23 cellular contexts compared by ENCODE assay signal in the genomic region with DNA sequence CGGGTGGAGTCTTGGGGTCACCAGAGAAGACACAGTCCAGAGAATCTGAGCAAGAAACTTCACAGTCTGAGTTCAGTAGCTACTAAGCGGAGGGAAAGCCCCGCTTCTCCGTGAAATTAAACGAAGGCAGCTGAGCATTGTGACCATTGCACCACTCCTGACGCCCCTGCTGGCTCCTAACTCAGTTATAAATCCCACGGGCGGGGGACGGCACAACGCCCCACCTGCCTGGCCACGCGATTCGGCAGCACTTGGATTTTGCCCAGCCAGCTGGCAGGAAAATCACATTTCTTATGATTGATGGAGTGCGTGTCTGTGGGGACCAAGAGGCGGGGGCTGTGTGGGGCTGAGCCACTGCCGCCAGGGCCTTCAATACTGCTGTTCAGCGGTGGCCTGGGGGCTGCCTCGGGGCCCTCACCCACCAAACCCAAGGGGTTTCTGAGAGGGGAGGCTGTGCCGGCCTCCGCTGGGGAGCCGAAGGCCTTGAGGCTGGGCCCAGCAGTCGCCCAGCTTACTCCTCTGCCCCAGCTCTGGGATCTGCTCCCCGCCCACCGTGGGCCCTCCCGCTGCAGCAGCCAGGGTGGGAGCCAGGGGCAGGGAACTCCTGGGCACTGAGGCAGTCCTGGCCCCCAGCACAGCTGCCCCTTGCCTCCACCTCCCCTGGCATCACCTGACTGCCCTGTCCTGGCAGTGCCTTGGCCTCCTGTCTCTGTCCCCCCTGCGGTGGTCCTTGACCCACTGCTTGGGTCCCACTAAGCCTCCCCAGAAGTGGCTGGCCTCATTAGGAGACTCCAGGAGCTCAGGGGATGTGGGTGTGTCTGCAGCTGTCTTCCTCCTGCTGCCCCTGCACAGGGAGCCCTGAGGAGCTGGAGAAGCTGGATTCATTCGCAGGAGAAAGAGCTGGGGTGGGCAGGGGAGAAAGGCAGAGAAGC. TPM values are rescaled to one million over a fixed set of nuclear protein-coding genes. Genes with fewer than 3 reads are reported as not detected.
"Had no signal": no experiment of that assay in that cellular context is flagged by ENCODE, and none has a peak within 500 bp of the region (broad histone marks: within the 10 kb centered on the region; RNA-seq: fewer than 3 reads in every experiment).

No MANE protein-coding gene starts in this region.

- H3K4me3 ChIP-seq: lower lobe of right lung, prostate gland, skin epidermis, suprapubic skin, transverse colon, vagina had no signal

- DNase-seq: activated CD4-positive, alpha-beta memory T cell treated with anti-CD3 and anti-CD28 coated beads, Interleukin-2, amount 10 ng/mL, durations not matched to agents 7 days and 5 days; activated CD4-positive, alpha-beta T cell treated with anti-CD3 and anti-CD28 coated beads for 48 hours; activated CD4-positive, CD25-positive, alpha-beta regulatory T cell; activated CD8-positive, alpha-beta memory T cell treated with anti-CD3 and anti-CD28 coated beads, Interleukin-2, amount 10 ng/mL, durations not matched to agents 7 days and 5 days; activated naive CD4-positive, alpha-beta T cell; activated naive CD8-positive, alpha-beta T cell treated with anti-CD3 and anti-CD28 coated beads, Interleukin-2, amount 10 ng/mL, durations not matched to agents 7 days and 5 days; activated T-cell treated with anti-CD3 and anti-CD28 coated beads, Interleukin-2, amount 50 U/mL, for 1 hour; amygdala; dermis blood vessel endothelial cell; effector memory CD4-positive, alpha-beta T cell; immature natural killer cell; lower lobe of right lung; stimulated activated CD4-positive, alpha-beta T cell treated with anti-CD3 and anti-CD28 coated beads, Interleukin-15, amount 100 ng/mL, for 24 hours; stimulated activated CD4-positive, alpha-beta T cell treated with anti-CD3 and anti-CD28 coated beads, Interleukin-2, amount 100 ng/mL, for 48 hours; transverse colon had no signal

- H3K9me3 ChIP-seq: lower lobe of right lung, prostate gland, suprapubic skin, transverse colon, vagina had no signal

- H3K9me3 Mint-ChIP-seq: activated CD4-positive, alpha-beta memory T cell treated with anti-CD3 and anti-CD28 coated beads, Interleukin-2, amount 10 ng/mL, durations not matched to agents 7 days and 5 days; activated naive CD8-positive, alpha-beta T cell treated with anti-CD3 and anti-CD28 coated beads, Interleukin-2, amount 10 ng/mL, durations not matched to agents 7 days and 5 days; activated T-helper 17 cell treated with anti-CD3 and anti-CD28 coated beads, Interleukin-2, amount 50 U/mL, for 72 hours; immature natural killer cell; mesothelial cell of epicardium; natural killer cell treated with Interleukin-12 subunit alpha and Interleukin-12 subunit beta and Interleukin-15 and Interleukin-18, amount 100 ng/mL, for 72 hours; stimulated activated naive CD8-positive, alpha-beta T cell treated with anti-CD3 and anti-CD28 coated beads, Interleukin-15, Interleukin-2, amounts not matched to agents 100 ng/mL and 50 ng/mL, for 24 hours had no signal

- H3K4me3 Mint-ChIP-seq: activated CD4-positive, alpha-beta memory T cell treated with anti-CD3 and anti-CD28 coated beads, Interleukin-2, amount 10 ng/mL, durations not matched to agents 7 days and 5 days; activated CD8-positive, alpha-beta memory T cell treated with anti-CD3 and anti-CD28 coated beads, Interleukin-2, amount 10 ng/mL, durations not matched to agents 7 days and 5 days; activated naive CD8-positive, alpha-beta T cell treated with anti-CD3 and anti-CD28 coated beads, Interleukin-2, amount 10 ng/mL, durations not matched to agents 7 days and 5 days; activated T-helper 17 cell treated with anti-CD3 and anti-CD28 coated beads, Interleukin-2, amount 50 U/mL, for 72 hours; immature natural killer cell; mesothelial cell of epicardium; natural killer cell treated with Interleukin-12 subunit alpha and Interleukin-12 subunit beta and Interleukin-15 and Interleukin-18, amount 100 ng/mL, for 72 hours; stimulated activated naive CD8-positive, alpha-beta T cell treated with anti-CD3 and anti-CD28 coated beads, Interleukin-15, Interleukin-2, amounts not matched to agents 100 ng/mL and 50 ng/mL, for 24 hours had no signal

- H3K36me3 ChIP-seq: lower lobe of right lung, prostate gland, suprapubic skin, transverse colon, vagina had no signal

- H3K27ac Mint-ChIP-seq: activated CD4-positive, alpha-beta memory T cell treated with anti-CD3 and anti-CD28 coated beads, Interleukin-2, amount 10 ng/mL, durations not matched to agents 7 days and 5 days; activated CD8-positive, alpha-beta memory T cell treated with anti-CD3 and anti-CD28 coated beads, Interleukin-2, amount 10 ng/mL, durations not matched to agents 7 days and 5 days; activated T-helper 17 cell treated with anti-CD3 and anti-CD28 coated beads, Interleukin-2, amount 50 U/mL, for 72 hours; immature natural killer cell; mesothelial cell of epicardium; natural killer cell treated with Interleukin-12 subunit alpha and Interleukin-12 subunit beta and Interleukin-15 and Interleukin-18, amount 100 ng/mL, for 72 hours; stimulated activated naive CD8-positive, alpha-beta T cell treated with anti-CD3 and anti-CD28 coated beads, Interleukin-15, Interleukin-2, amounts not matched to agents 100 ng/mL and 50 ng/mL, for 24 hours had no signal

- H3K4me1 ChIP-seq: lower lobe of right lung, prostate gland, suprapubic skin, transverse colon, vagina had no signal

- H3K36me3 Mint-ChIP-seq: activated CD8-positive, alpha-beta memory T cell treated with anti-CD3 and anti-CD28 coated beads, Interleukin-2, amount 10 ng/mL, durations not matched to agents 7 days and 5 days; activated naive CD8-positive, alpha-beta T cell treated with anti-CD3 and anti-CD28 coated beads, Interleukin-2, amount 10 ng/mL, durations not matched to agents 7 days and 5 days; immature natural killer cell; mesothelial cell of epicardium; natural killer cell treated with Interleukin-12 subunit alpha and Interleukin-12 subunit beta and Interleukin-15 and Interleukin-18, amount 100 ng/mL, for 72 hours had no signal

- H3K27me3 ChIP-seq: transverse colon, vagina had no signal

- H3K4me1 Mint-ChIP-seq: activated CD4-positive, alpha-beta memory T cell treated with anti-CD3 and anti-CD28 coated beads, Interleukin-2, amount 10 ng/mL, durations not matched to agents 7 days and 5 days; activated CD8-positive, alpha-beta memory T cell treated with anti-CD3 and anti-CD28 coated beads, Interleukin-2, amount 10 ng/mL, durations not matched to agents 7 days and 5 days; activated naive CD8-positive, alpha-beta T cell treated with anti-CD3 and anti-CD28 coated beads, Interleukin-2, amount 10 ng/mL, durations not matched to agents 7 days and 5 days; activated T-helper 17 cell treated with anti-CD3 and anti-CD28 coated beads, Interleukin-2, amount 50 U/mL, for 72 hours; immature natural killer cell; mesothelial cell of epicardium had no signal

- H3K27ac ChIP-seq: lower lobe of right lung, prostate gland, skin epidermis, suprapubic skin, transverse colon, vagina had no signal

RNA-seq across cellular contexts. Expression of gene SHISAL1, which starts 30.8 kb away (rescaled TPM):
- total RNA-seq: activated CD4-positive, alpha-beta memory T cell treated with anti-CD3 and anti-CD28 coated beads, Interleukin-2, amount 10 ng/mL, durations not matched to agents 7 days and 5 days; activated CD8-positive, alpha-beta memory T cell treated with anti-CD3 and anti-CD28 coated beads, Interleukin-2, amount 10 ng/mL, durations not matched to agents 7 days and 5 days; activated naive CD8-positive, alpha-beta T cell treated with anti-CD3 and anti-CD28 coated beads, Interleukin-2, amount 10 ng/mL, durations not matched to agents 7 days and 5 days; activated T-helper 17 cell treated with anti-CD3 and anti-CD28 coated beads, Interleukin-2, amount 50 U/mL, for 72 hours; dermis blood vessel endothelial cell; natural killer cell treated with Interleukin-12 subunit alpha and Interleukin-12 subunit beta and Interleukin-15 and Interleukin-18, amount 100 ng/mL, for 72 hours had no signal
- polyA plus RNA-seq: immature natural killer cell had no signal
